Comparison of ENCODE assay signal across 22 cellular contexts in genomic region chr5:61824396-61824795, GRCh38.
"Had no signal": no experiment of that assay in that cellular context is flagged by ENCODE, and none has a peak within 500 bp of the region (broad histone marks: within the 10 kb centered on the region; RNA-seq: fewer than 3 reads in every experiment).

No MANE protein-coding gene starts in this region.

- H3K4me3 ChIP-seq: MG63 had no signal

- FAIRE-seq: RCC 7860 had no signal

- DNase-seq: activated B cell treated with CpG ODN at 0.5 μM for 24 hours; activated CD4-positive, alpha-beta memory T cell treated with anti-CD3 and anti-CD28 coated beads for 36 hours; activated CD4-positive, alpha-beta T cell treated with anti-CD3 and anti-CD28 coated beads for 1 hour; activated CD4-positive, alpha-beta T cell treated with anti-CD3 and anti-CD28 coated beads, Interleukin-2, amount 10 ng/mL, durations not matched to agents 24 days and 14 days; activated CD8-positive, alpha-beta memory T cell treated with anti-CD3 and anti-CD28 coated beads for 24 hours; activated gamma-delta T cell treated with Interleukin-2 at 50 U/mL for 16 hours; activated naive CD4-positive, alpha-beta T cell treated with anti-CD3 and anti-CD28 coated beads, Interleukin-2, amount 10 ng/mL, durations not matched to agents 7 days and 5 days; activated naive CD8-positive, alpha-beta T cell treated with anti-CD3 and anti-CD28 coated beads for 36 hours; activated T-cell treated with anti-CD3 and anti-CD28 coated beads, Interleukin-2, amount 50 U/mL, for 48 hours; anterior cingulate cortex; caudate nucleus; MG63; NCI-H1436 treated with DMSO at 0.1 percent for 48 hours; NCI-H187; NCI-H2227 treated with DMSO at 0.1 percent for 48 hours; NCI-H446 treated with DMSO at 0.1 percent for 48 hours; NCI-H748 treated with DMSO at 0.1 percent for 48 hours; SHP77 treated with DMSO at 0.1 percent for 48 hours; T-helper 17 cell; T-helper 9 cell had no signal

- H3K36me3 ChIP-seq: MG63 had no signal

- H3K27ac ChIP-seq: KMS-11 had no signal

- H3K4me2 ChIP-seq: KMS-11 had no signal

- ATAC-seq: T-helper 17 cell had no signal

- H3K9me3 ChIP-seq: MG63 had no signal

- H3K27me3 ChIP-seq: MG63 had no signal

- H3K9ac ChIP-seq: KMS-11 had no signal
